Comparison of ENCODE assay signal across 2 cellular contexts in genomic region chr7:149292101-149292823, GRCh38.
TF ChIP-seq lines count a peak whose summit lies in the region.

No MANE protein-coding gene starts in this region.

TF ChIP-seq in IMR-90, 13 proteins besides CTCF, POLR2A, EP300 and RAD21:
- TF ChIP-seq FOS (IDR thresholded peaks at IDR 0.05; ENCODE audit: low read depth, low read length) (no peak), CHD1 (IDR thresholded peaks at IDR 0.05; ENCODE audit: low read depth, low read length) (no peak), MXI1 (IDR thresholded peaks at IDR 0.05; ENCODE audit: borderline replicate concordance, low read depth, low read length) (no peak), NFE2L2 (IDR thresholded peaks at IDR 0.05; ENCODE audit: low read depth, low read length) (no peak), BHLHE40 (IDR thresholded peaks at IDR 0.05; ENCODE audit: low read depth, low read length) (no peak), CEBPB (IDR thresholded peaks at IDR 0.05; ENCODE audit: low read depth, low read length) (no peak), MAFK (IDR thresholded peaks at IDR 0.05; ENCODE audit: low read depth, low read length) (no peak), USF2 (IDR thresholded peaks at IDR 0.05; ENCODE audit: low read depth, low read length) (no peak), RFX5 (IDR thresholded peaks at IDR 0.05; ENCODE audit: low read depth, low read length) (no peak)
- TF ChIP-seq, protein P1, sequence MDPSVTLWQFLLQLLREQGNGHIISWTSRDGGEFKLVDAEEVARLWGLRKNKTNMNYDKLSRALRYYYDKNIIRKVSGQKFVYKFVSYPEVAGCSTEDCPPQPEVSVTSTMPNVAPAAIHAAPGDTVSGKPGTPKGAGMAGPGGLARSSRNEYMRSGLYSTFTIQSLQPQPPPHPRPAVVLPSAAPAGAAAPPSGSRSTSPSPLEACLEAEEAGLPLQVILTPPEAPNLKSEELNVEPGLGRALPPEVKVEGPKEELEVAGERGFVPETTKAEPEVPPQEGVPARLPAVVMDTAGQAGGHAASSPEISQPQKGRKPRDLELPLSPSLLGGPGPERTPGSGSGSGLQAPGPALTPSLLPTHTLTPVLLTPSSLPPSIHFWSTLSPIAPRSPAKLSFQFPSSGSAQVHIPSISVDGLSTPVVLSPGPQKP (IDR thresholded peaks at IDR 0.05; ENCODE audit: borderline replicate concordance, low read depth, low read length), result no peak
TF ChIP-seq in IMR-90: peak in this region for 0.

TF ChIP-seq in WTC11, 78 proteins besides CTCF, POLR2A, EP300 and RAD21:
- TF ChIP-seq ZNF425 (CRISPR knock-in tag; conservative IDR thresholded peaks at IDR 0.05), result no peak
- TF ChIP-seq ZNF232 (CRISPR knock-in tag; IDR thresholded peaks at IDR 0.05), result no peak
- no peak for TF ChIP-seq RELA (CRISPR knock-in tag; IDR thresholded peaks at IDR 0.05; ENCODE audit: borderline replicate concordance)
- TF ChIP-seq ZNF396 (CRISPR knock-in tag; IDR thresholded peaks at IDR 0.05; ENCODE audit: borderline replicate concordance), result no peak
- TF ChIP-seq CREB1 (CRISPR knock-in tag; IDR thresholded peaks at IDR 0.05), result no peak
- no peak for TF ChIP-seq JUN (CRISPR knock-in tag; IDR thresholded peaks at IDR 0.05)
- TF ChIP-seq, protein P2, sequence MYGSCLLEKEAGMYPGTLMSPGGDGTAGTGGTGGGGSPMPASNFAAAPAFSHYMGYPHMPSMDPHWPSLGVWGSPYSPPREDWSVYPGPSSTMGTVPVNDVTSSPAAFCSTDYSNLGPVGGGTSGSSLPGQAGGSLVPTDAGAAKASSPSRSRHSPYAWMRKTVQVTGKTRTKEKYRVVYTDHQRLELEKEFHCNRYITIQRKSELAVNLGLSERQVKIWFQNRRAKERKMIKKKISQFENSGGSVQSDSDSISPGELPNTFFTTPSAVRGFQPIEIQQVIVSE (CRISPR knock-in tag; IDR thresholded peaks at IDR 0.05; ENCODE audit: borderline replicate concordance), result no peak
- TF ChIP-seq ZNF317 (CRISPR knock-in tag; IDR thresholded peaks at IDR 0.05; ENCODE audit: borderline replicate concordance, low read depth), result no peak
- TF ChIP-seq EMX1 (CRISPR knock-in tag; IDR thresholded peaks at IDR 0.05), result no peak
- TF ChIP-seq HMGA2 (CRISPR knock-in tag; IDR thresholded peaks at IDR 0.05), result no peak
- TF ChIP-seq FOXJ3 (CRISPR knock-in tag; IDR thresholded peaks at IDR 0.05; ENCODE audit: borderline replicate concordance), result no peak
- no peak for TF ChIP-seq ATF1 (CRISPR knock-in tag; IDR thresholded peaks at IDR 0.05)
- TF ChIP-seq ZNF423 (CRISPR knock-in tag; IDR thresholded peaks at IDR 0.05), result no peak
- TF ChIP-seq KAT7 (CRISPR knock-in tag; IDR thresholded peaks at IDR 0.05; ENCODE audit: borderline replicate concordance), result no peak
- TF ChIP-seq HMGXB4 (CRISPR knock-in tag; IDR thresholded peaks at IDR 0.05), result no peak
- TF ChIP-seq MYBL2 (CRISPR knock-in tag; IDR thresholded peaks at IDR 0.05), result no peak
